34 cellular contexts compared by ENCODE assay signal in the genomic region with DNA sequence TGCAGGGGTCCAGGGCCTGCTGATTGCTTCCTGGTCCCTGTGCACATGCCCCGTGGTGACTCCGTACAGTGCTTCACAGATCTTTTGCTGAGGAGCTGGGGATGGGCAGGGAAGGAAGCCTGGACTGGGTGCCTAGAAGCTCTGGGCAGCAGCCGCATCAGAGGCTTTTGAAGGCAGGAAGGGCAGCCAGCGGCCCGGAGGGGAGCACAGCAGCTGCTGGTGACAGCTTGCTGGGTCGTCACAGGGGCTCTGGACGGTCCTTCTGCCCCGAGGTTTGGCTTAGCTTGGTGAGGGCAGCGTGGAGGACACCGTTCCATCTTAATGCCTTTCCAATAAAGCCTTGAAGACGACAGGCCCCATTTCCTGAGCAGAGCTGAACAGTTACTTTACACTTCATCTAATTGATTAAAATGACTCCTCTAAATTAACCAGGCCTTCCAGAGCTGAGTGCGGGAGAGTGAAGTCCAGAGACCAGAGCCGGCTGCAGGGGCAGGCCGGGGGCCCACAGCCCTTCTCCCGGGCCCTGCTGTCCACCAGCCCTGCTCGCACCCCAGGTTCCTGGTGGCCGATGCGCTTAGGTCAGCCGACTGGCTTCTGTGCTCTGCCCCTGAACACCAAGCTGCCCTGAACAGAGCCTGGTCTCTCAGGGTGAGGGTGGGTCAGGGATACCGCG. TPM values are rescaled to one million over a fixed set of nuclear protein-coding genes. Genes with fewer than 3 reads are reported as not detected.
"Had no signal": no experiment of that assay in that cellular context is flagged by ENCODE, and none has a peak within 500 bp of the region (broad histone marks: within the 10 kb centered on the region; RNA-seq: fewer than 3 reads in every experiment).

No MANE protein-coding gene starts in this region.

- H3K27me3 Mint-ChIP-seq: activated CD4-positive, alpha-beta memory T cell treated with anti-CD3 and anti-CD28 coated beads for 36 hours; activated naive CD8-positive, alpha-beta T cell treated with anti-CD3 and anti-CD28 coated beads, Interleukin-2, amount 10 ng/mL, durations not matched to agents 7 days and 5 days; dendritic cell treated with granulocyte-macrophage colony-stimulating factor and Interleukin-4, amounts not matched to agents 40 ng/mL and 50 ng/mL, for 4 days; natural killer cell treated with Interleukin-12 subunit alpha and Interleukin-12 subunit beta and Interleukin-15 and Interleukin-18, amount 100 ng/mL, for 72 hours; progenitor cell of endocrine pancreas; stimulated activated memory B cell treated with anti-CD40 and anti-IgM and Interleukin-4, amounts not matched to agents 10 μg/mL and 1 μg/mL and 100 μg/mL, for 72 hours; stimulated activated naive CD8-positive, alpha-beta T cell treated with anti-CD3 and anti-CD28 coated beads, Interleukin-15, amount 100 ng/mL, for 72 hours; type B pancreatic cell had no signal

- H3K36me3 ChIP-seq: ascending aorta, breast epithelium, esophagus muscularis mucosa, heart right ventricle, lower lobe of right lung, ovary, right lobe of liver, uterus had no signal

- ATAC-seq: foreskin keratinocyte; heart right ventricle; left lobe of liver; lower lobe of right lung; right lobe of liver; stimulated activated memory B cell treated with anti-CD40 and anti-IgM and Interleukin-4, amounts not matched to agents 10 μg/mL and 1 μg/mL and 100 μg/mL, for 72 hours; stimulated activated naive CD8-positive, alpha-beta T cell treated with anti-CD3 and anti-CD28 coated beads, Interleukin-15, amount 100 ng/mL, for 72 hours had no signal

- H3K9me3 Mint-ChIP-seq: activated CD4-positive, alpha-beta memory T cell treated with anti-CD3 and anti-CD28 coated beads for 36 hours; activated naive CD8-positive, alpha-beta T cell treated with anti-CD3 and anti-CD28 coated beads, Interleukin-2, amount 10 ng/mL, durations not matched to agents 7 days and 5 days; activated T-helper 2 cell treated with anti-CD3 and anti-CD28 coated beads, Interferon-gamma antibody, Interleukin-2, Interleukin-4, amounts not matched to agents 10 μg/mL and 5 μg/mL and 100 μg/mL, durations not matched to agents 14 hours and 24 hours and 36 hours; dendritic cell treated with granulocyte-macrophage colony-stimulating factor and Interleukin-4, amounts not matched to agents 40 ng/mL and 50 ng/mL, for 4 days; natural killer cell treated with Interleukin-12 subunit alpha and Interleukin-12 subunit beta and Interleukin-15 and Interleukin-18, amount 100 ng/mL, for 72 hours; stimulated activated memory B cell treated with anti-CD40 and anti-IgM and Interleukin-4, amounts not matched to agents 10 μg/mL and 1 μg/mL and 100 μg/mL, for 72 hours; stimulated activated naive CD8-positive, alpha-beta T cell treated with anti-CD3 and anti-CD28 coated beads, Interleukin-15, amount 100 ng/mL, for 72 hours; T-helper 1 cell treated with Interleukin-12 subunit alpha and Interleukin-12 subunit beta and Interleukin-4 antibody, amounts not matched to agents 30 μg/mL and 1 μg/mL, for 36 hours; type B pancreatic cell had no signal

- H3K9me3 ChIP-seq: ascending aorta, breast epithelium, esophagus muscularis mucosa, heart right ventricle, lower lobe of right lung, neutrophil, ovary, right lobe of liver, uterus had no signal

- H3K4me1 ChIP-seq: ascending aorta, breast epithelium, esophagus muscularis mucosa, foreskin keratinocyte, lower lobe of right lung, right lobe of liver had no signal

- H3K27ac ChIP-seq: ascending aorta, breast epithelium, esophagus muscularis mucosa, foreskin keratinocyte, heart right ventricle, lower lobe of right lung, neutrophil, ovary, right lobe of liver, uterus, VCaP had no signal

- H3K27ac Mint-ChIP-seq: activated naive CD8-positive, alpha-beta T cell treated with anti-CD3 and anti-CD28 coated beads, Interleukin-2, amount 10 ng/mL, durations not matched to agents 7 days and 5 days; activated T-helper 2 cell treated with anti-CD3 and anti-CD28 coated beads, Interferon-gamma antibody, Interleukin-2, Interleukin-4, amounts not matched to agents 10 μg/mL and 5 μg/mL and 100 μg/mL, durations not matched to agents 14 hours and 24 hours and 36 hours; dendritic cell treated with granulocyte-macrophage colony-stimulating factor and Interleukin-4, amounts not matched to agents 40 ng/mL and 50 ng/mL, for 4 days; natural killer cell treated with Interleukin-12 subunit alpha and Interleukin-12 subunit beta and Interleukin-15 and Interleukin-18, amount 100 ng/mL, for 72 hours; progenitor cell of endocrine pancreas; stimulated activated memory B cell treated with anti-CD40 and anti-IgM and Interleukin-4, amounts not matched to agents 10 μg/mL and 1 μg/mL and 100 μg/mL, for 72 hours; T-helper 1 cell treated with Interleukin-12 subunit alpha and Interleukin-12 subunit beta and Interleukin-4 antibody, amounts not matched to agents 30 μg/mL and 1 μg/mL, for 36 hours; type B pancreatic cell had no signal

- H3K4me3 ChIP-seq: ascending aorta, breast epithelium, esophagus muscularis mucosa, heart right ventricle, lower lobe of right lung, ovary, right lobe of liver, uterus had no signal

- H3K36me3 Mint-ChIP-seq: natural killer cell treated with Interleukin-12 subunit alpha and Interleukin-12 subunit beta and Interleukin-15 and Interleukin-18, amount 100 ng/mL, for 72 hours; stimulated activated memory B cell treated with anti-CD40 and anti-IgM and Interleukin-4, amounts not matched to agents 10 μg/mL and 1 μg/mL and 100 μg/mL, for 72 hours; type B pancreatic cell had no signal

- DNase-seq: activated CD4-positive, alpha-beta memory T cell treated with anti-CD3 and anti-CD28 coated beads for 36 hours; activated CD4-positive, alpha-beta T cell treated with anti-CD3 and anti-CD28 coated beads for 48 hours; activated CD8-positive, alpha-beta memory T cell treated with anti-CD3 and anti-CD28 coated beads, Interleukin-2, amount 50 U/mL, for 4 hours; activated naive CD8-positive, alpha-beta T cell treated with anti-CD3 and anti-CD28 coated beads, Interleukin-2, amount 10 ng/mL, durations not matched to agents 7 days and 5 days; activated T-cell treated with anti-CD3 and anti-CD28 coated beads, Interleukin-2, amount 50 U/mL, for 1 hour; central memory CD4-positive, alpha-beta T cell; foreskin keratinocyte; heart right ventricle; kidney glomerular epithelial cell; lower lobe of right lung; mesenchymal stem cell; ovary; small intestine; stimulated activated CD4-positive, alpha-beta T cell treated with anti-CD3 and anti-CD28 coated beads, Interleukin-1b, Interleukin-23, amount 100 ng/mL, for 48 hours; stimulated activated CD4-positive, alpha-beta T cell treated with anti-CD3 and anti-CD28 coated beads, Interleukin-4, amount 100 ng/mL, for 4 hours; stimulated activated CD8-positive, alpha-beta memory T cell treated with anti-CD3 and anti-CD28 coated beads, Interleukin-4, amount 100 ng/mL, for 48 hours; stimulated activated naive CD8-positive, alpha-beta T cell treated with anti-CD3 and anti-CD28 coated beads, Interleukin-15, amount 100 ng/mL, for 72 hours; substantia nigra; T-helper 9 cell; uterus had no signal

- H3K27me3 ChIP-seq: ascending aorta, breast epithelium, foreskin keratinocyte, heart right ventricle, neutrophil, ovary, right lobe of liver, uterus had no signal

- H3K4me3 Mint-ChIP-seq: activated CD4-positive, alpha-beta memory T cell treated with anti-CD3 and anti-CD28 coated beads for 36 hours; activated naive CD8-positive, alpha-beta T cell treated with anti-CD3 and anti-CD28 coated beads, Interleukin-2, amount 10 ng/mL, durations not matched to agents 7 days and 5 days; dendritic cell treated with granulocyte-macrophage colony-stimulating factor and Interleukin-4, amounts not matched to agents 40 ng/mL and 50 ng/mL, for 4 days; natural killer cell treated with Interleukin-12 subunit alpha and Interleukin-12 subunit beta and Interleukin-15 and Interleukin-18, amount 100 ng/mL, for 72 hours; stimulated activated memory B cell treated with anti-CD40 and anti-IgM and Interleukin-4, amounts not matched to agents 10 μg/mL and 1 μg/mL and 100 μg/mL, for 72 hours; stimulated activated naive CD8-positive, alpha-beta T cell treated with anti-CD3 and anti-CD28 coated beads, Interleukin-15, amount 100 ng/mL, for 72 hours; T-helper 1 cell treated with Interleukin-12 subunit alpha and Interleukin-12 subunit beta and Interleukin-4 antibody, amounts not matched to agents 30 μg/mL and 1 μg/mL, for 36 hours; type B pancreatic cell had no signal

RNA-seq across cellular contexts. Expression of a gene that starts 43.4 kb away (rescaled TPM):
- total RNA-seq: ascending aorta had no signal
